ENCODE assay signal across 9 cellular contexts in the genomic region with DNA sequence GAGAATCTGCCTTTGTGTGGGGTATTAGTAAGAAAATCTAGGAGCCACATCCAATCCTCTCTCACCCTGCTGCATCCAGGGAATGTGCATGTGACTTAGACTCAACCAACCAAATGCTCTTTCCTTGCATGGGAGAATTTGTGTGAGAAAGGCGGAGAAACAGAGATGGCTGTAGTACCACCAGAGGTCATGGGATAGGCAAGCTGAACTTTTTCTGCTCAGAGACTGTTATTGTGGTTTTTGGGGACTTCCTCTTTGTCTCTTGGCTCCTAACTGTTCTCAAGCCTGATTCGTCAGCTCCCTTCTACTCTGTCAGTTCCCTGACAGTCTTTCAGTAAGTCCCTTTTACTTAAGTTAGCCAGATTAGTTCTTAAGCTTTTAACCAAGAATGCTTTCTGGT.
DNase-seq lines count a peak whose midpoint lies in the region; ATAC-seq lines count a peak whose summit lies in the region.
"Had no signal": no experiment of that assay in that cellular context is flagged by ENCODE, and none has a peak within 500 bp of the region (broad histone marks: within the 10 kb centered on the region; RNA-seq: fewer than 3 reads in every experiment).

No MANE protein-coding gene starts in this region.

- H3K4me3 ChIP-seq in mucosa of rectum (ENCODE audit: low read length in 2 of 2), result no peak overlapping the region

- H3K36me3 ChIP-seq in mucosa of rectum (ENCODE audit: control insufficient read depth in 2 of 2, insufficient read depth in 2 of 2, low read length in 2 of 2), result no peaks in the 10 kb centered on the region

- ATAC-seq in HG03432 (IDR thresholded peaks at IDR 0.05; ENCODE audit: unreplicated experiment) (peak; percentile 54), HG03097 (IDR thresholded peaks at IDR 0.05; ENCODE audit: low FRiP score, unreplicated experiment) (no peak)

- H3K27me3 ChIP-seq in mucosa of rectum (ENCODE audit: control insufficient read depth in 2 of 2, insufficient read depth in 2 of 2, low read length in 2 of 2), result no peaks in the 10 kb centered on the region

- H3K4me1 ChIP-seq in mucosa of rectum (ENCODE audit: control insufficient read depth in 2 of 2, insufficient read depth in 2 of 2, low read length in 2 of 2), result peaks cover 6 to 8% of the 10 kb centered on the region in 2 donors
- H3K4me1 ChIP-seq: parathyroid adenoma had no signal

- no peaks in the 10 kb centered on the region for H3K9me3 ChIP-seq in mucosa of rectum (ENCODE audit: control insufficient read depth in 2 of 2, low read length in 2 of 2)

- peak overlapping the region in 1 of 2 donors; percentile 19 for H3K9ac ChIP-seq in mucosa of rectum (ENCODE audit: low read depth in 1 of 2, low read length in 2 of 2)
- H3K9ac ChIP-seq: parathyroid adenoma had no signal

- peak in 5 of 6 experiments; percentile 10 to 68 (median 64) for DNase-seq in stimulated activated naive CD4-positive, alpha-beta T cell (lab: John Stamatoyannopoulos, UW)
- DNase-seq in stimulated activated naive CD4-positive, alpha-beta T cell treated with Interleukin-2 at 50 U/mL for 16 hours (lab: John Stamatoyannopoulos, UW), result no peak
- DNase-seq in UCSD-AML1 (lab: John Stamatoyannopoulos, UW; ENCODE audit: unreplicated experiment) (peak; percentile 49), NCI-H2029 (lab: John Stamatoyannopoulos, UW) (no peak)
- DNase-seq in stimulated activated CD8-positive, alpha-beta memory T cell treated with anti-CD3 and anti-CD28 coated beads, Interleukin-4, amount 100 ng/mL, for 48 hours, result no peak

- peak overlapping the region; percentile 26 to 60 for H3K27ac ChIP-seq in mucosa of rectum (ENCODE audit: low read depth in 2 of 2, low read length in 2 of 2)
- H3K27ac ChIP-seq: parathyroid adenoma had no signal

Comparison
In these comparisons a context has a peak if more than half of its experiments do, and no peak if none do; other contexts are left out.
1. DNase-seq: peak in stimulated activated naive CD4-positive, alpha-beta T cell (5 of 6) and UCSD-AML1 (single experiment); none in stimulated activated naive CD4-positive, alpha-beta T cell treated with Interleukin-2 at 50 U/mL for 16 hours (single experiment), stimulated activated CD8-positive, alpha-beta memory T cell treated with anti-CD3 and anti-CD28 coated beads, Interleukin-4, amount 100 ng/mL, for 48 hours (single experiment) and NCI-H2029 (single experiment).